1 cellular context compared by ENCODE assay signal in the genomic region with DNA sequence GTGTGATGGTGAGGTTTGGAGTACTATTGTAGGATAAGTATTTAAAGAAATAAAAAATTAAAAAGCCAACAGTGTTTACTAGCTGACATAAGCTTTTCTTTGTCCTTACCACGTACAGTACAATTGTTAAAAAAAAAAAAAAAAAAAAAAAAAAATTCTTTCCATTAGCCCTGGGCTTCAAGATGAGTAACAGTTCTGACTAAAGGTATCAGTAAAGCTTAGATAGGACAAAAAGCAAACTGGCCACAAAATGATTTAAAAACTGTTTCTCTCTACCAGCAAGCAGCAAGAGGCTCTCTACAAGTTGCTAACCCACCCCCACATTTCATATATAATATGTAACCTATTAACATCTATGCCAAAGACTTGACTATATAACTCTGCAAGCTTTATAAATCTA.
TF ChIP-seq lines count a peak whose summit lies in the region.

No MANE protein-coding gene starts in this region.

TF ChIP-seq in IMR-90, 13 proteins besides CTCF, POLR2A, EP300 and RAD21:
- TF ChIP-seq CEBPB (IDR thresholded peaks at IDR 0.05; ENCODE audit: low read depth, low read length) (no peak), FOS (IDR thresholded peaks at IDR 0.05; ENCODE audit: low read depth, low read length) (no peak), BHLHE40 (IDR thresholded peaks at IDR 0.05; ENCODE audit: low read depth, low read length) (no peak), MAZ (IDR thresholded peaks at IDR 0.05; ENCODE audit: borderline replicate concordance, low read depth, low read length) (no peak), MAFK (IDR thresholded peaks at IDR 0.05; ENCODE audit: low read depth, low read length) (no peak), SMC3 (IDR thresholded peaks at IDR 0.05; ENCODE audit: low read depth, low read length) (no peak), RCOR1 (IDR thresholded peaks at IDR 0.05; ENCODE audit: insufficient replicate concordance, low read length) (no peak), RFX5 (IDR thresholded peaks at IDR 0.05; ENCODE audit: low read depth, low read length) (no peak), MXI1 (IDR thresholded peaks at IDR 0.05; ENCODE audit: borderline replicate concordance, low read depth, low read length) (no peak), NFE2L2 (IDR thresholded peaks at IDR 0.05; ENCODE audit: low read depth, low read length) (no peak), CHD1 (IDR thresholded peaks at IDR 0.05; ENCODE audit: low read depth, low read length) (no peak)
- TF ChIP-seq, protein P1, sequence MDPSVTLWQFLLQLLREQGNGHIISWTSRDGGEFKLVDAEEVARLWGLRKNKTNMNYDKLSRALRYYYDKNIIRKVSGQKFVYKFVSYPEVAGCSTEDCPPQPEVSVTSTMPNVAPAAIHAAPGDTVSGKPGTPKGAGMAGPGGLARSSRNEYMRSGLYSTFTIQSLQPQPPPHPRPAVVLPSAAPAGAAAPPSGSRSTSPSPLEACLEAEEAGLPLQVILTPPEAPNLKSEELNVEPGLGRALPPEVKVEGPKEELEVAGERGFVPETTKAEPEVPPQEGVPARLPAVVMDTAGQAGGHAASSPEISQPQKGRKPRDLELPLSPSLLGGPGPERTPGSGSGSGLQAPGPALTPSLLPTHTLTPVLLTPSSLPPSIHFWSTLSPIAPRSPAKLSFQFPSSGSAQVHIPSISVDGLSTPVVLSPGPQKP (IDR thresholded peaks at IDR 0.05; ENCODE audit: borderline replicate concordance, low read depth, low read length): no peak
- TF ChIP-seq, protein P2, sequence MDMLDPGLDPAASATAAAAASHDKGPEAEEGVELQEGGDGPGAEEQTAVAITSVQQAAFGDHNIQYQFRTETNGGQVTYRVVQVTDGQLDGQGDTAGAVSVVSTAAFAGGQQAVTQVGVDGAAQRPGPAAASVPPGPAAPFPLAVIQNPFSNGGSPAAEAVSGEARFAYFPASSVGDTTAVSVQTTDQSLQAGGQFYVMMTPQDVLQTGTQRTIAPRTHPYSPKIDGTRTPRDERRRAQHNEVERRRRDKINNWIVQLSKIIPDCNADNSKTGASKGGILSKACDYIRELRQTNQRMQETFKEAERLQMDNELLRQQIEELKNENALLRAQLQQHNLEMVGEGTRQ (IDR thresholded peaks at IDR 0.05; ENCODE audit: low read depth, low read length): no peak
TF ChIP-seq in IMR-90: peak in this region for 0.
